Comparison of ENCODE assay signal across 9 cellular contexts in the genomic region with DNA sequence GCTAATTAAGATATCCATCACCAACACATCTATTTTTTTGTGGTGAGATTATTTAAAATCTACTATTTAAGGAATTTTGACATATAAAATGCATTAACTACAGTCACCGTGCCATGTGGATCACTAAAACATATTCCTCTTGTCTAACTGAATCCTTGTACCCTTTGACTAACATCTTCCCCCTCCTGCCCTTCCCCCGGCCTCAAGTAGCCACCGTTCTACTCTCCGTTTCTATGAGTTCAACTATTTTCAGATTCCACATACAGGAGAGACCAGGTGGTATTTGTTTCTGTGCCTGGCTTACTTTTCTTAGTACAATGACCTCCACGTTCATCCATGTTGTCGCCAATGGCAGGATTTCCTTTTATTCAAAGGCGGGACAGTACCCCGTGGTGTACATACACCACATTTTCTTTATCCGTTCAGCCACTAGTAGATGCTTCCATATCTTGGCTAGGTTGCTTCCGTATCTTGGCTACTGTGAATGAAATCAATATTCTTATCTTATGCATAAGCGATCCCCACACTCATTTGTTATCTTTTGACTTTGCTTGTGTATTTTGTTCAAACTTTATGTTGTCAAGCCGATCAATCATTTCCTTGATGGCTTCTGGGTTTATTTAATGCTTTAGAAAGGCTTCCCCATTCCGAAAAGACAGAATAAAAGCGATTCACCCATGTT.
A peak's percentile ranks its signal among the peaks of the same experiment; 100 is the strongest.
DNase-seq lines count a peak whose midpoint lies in the region; ATAC-seq, FAIRE-seq and TF ChIP-seq lines count a peak whose summit lies in the region.
"Had no signal": no experiment of that assay in that cellular context is flagged by ENCODE, and none has a peak within 500 bp of the region (broad histone marks: within the 10 kb centered on the region; RNA-seq: fewer than 3 reads in every experiment).

No MANE protein-coding gene starts in this region.

- dilution Hi-C loops in keratinocyte (cut with MboI; ENCODE audit: extremely low pct_ligation_motif_present, low sequenced_read_pairs), result no loop called here

- no peaks in the 10 kb centered on the region for H3K36me3 ChIP-seq in keratinocyte (ENCODE audit: control insufficient read depth in 2 of 2, extremely low read depth in 1 of 2, insufficient read depth in 2 of 2, low read length in 2 of 2)

- peaks cover 3% of the 10 kb centered on the region for H3K4me1 ChIP-seq in keratinocyte (ENCODE audit: control insufficient read depth, extremely low read depth, insufficient read depth, low read length)

- H3K79me2 ChIP-seq in keratinocyte (ENCODE audit: control insufficient read depth, insufficient read depth, low read length), result no peaks in the 10 kb centered on the region

- H3K4me2 ChIP-seq in keratinocyte (ENCODE audit: control insufficient read depth, extremely low read depth, insufficient read depth, low read depth, low read length), result peak overlapping the region; percentile 78

- peak; percentile 23 for FAIRE-seq in keratinocyte (lab: Jason Lieb, UNC)

- no peaks in the 10 kb centered on the region for H3K36me3 Mint-ChIP-seq in activated naive CD8-positive, alpha-beta T cell treated with anti-CD3 and anti-CD28 coated beads, Interleukin-2, amount 50 U/mL, for 24 hours (ENCODE audit: low read depth)
- no peaks in the 10 kb centered on the region for H3K36me3 Mint-ChIP-seq in stimulated activated naive B cell treated with anti-CD40 and anti-IgM and Interleukin-4, amounts not matched to agents 10 μg/mL and 1 μg/mL and 100 μg/mL, for 72 hours

- peaks cover 17% of the 10 kb centered on the region for H3K4me1 Mint-ChIP-seq in activated naive CD8-positive, alpha-beta T cell treated with anti-CD3 and anti-CD28 coated beads, Interleukin-2, amount 50 U/mL, for 24 hours
- peaks cover 20 to 36% of the 10 kb centered on the region in 2 donors for H3K4me1 Mint-ChIP-seq in stimulated activated naive B cell treated with anti-CD40 and anti-IgM and Interleukin-4, amounts not matched to agents 10 μg/mL and 1 μg/mL and 100 μg/mL, for 72 hours

- no peaks in the 10 kb centered on the region for H3K9me3 Mint-ChIP-seq in activated naive CD8-positive, alpha-beta T cell treated with anti-CD3 and anti-CD28 coated beads, Interleukin-2, amount 50 U/mL, for 24 hours
- H3K9me3 Mint-ChIP-seq in stimulated activated naive B cell treated with anti-CD40 and anti-IgM and Interleukin-4, amounts not matched to agents 10 μg/mL and 1 μg/mL and 100 μg/mL, for 72 hours, result no peaks in the 10 kb centered on the region

- no peaks in the 10 kb centered on the region for H4K20me1 ChIP-seq in keratinocyte (ENCODE audit: control insufficient read depth, extremely low read depth, insufficient read depth, low read length)

- no peaks in the 10 kb centered on the region for H3K9me3 ChIP-seq in keratinocyte (ENCODE audit: control insufficient read depth, low read depth, low read length)

- no peak for ATAC-seq in activated naive CD8-positive, alpha-beta T cell treated with anti-CD3 and anti-CD28 coated beads, Interleukin-2, amount 50 U/mL, for 24 hours
- ATAC-seq in stimulated activated naive B cell treated with anti-CD40 and anti-IgM and Interleukin-4, amounts not matched to agents 10 μg/mL and 1 μg/mL and 100 μg/mL, for 72 hours (replicated peaks), result peak; percentile 27 to 35
- no peak for ATAC-seq in GM19463 (IDR thresholded peaks at IDR 0.05; ENCODE audit: unreplicated experiment)

- H3K9me1 ChIP-seq in keratinocyte (ENCODE audit: control insufficient read depth, extremely low read depth, insufficient read depth, low read length), result no peaks in the 10 kb centered on the region

- peak; percentile 17 for DNase-seq in DMS53 (lab: John Stamatoyannopoulos, UW)
- no peak for DNase-seq in DMS53 treated with DMSO at 0.1 percent for 48 hours (lab: John Stamatoyannopoulos, UW; ENCODE audit: unreplicated experiment)
- DNase-seq in activated naive CD8-positive, alpha-beta T cell treated with anti-CD3 and anti-CD28 coated beads, Interleukin-2, amount 50 U/mL, for 24 hours, result no peak
- DNase-seq in keratinocyte (ENCODE audit: low read depth, low spot score), result no peak
- no peak for DNase-seq in stimulated activated naive B cell treated with anti-CD40 and anti-IgM and Interleukin-4, amounts not matched to agents 10 μg/mL and 1 μg/mL and 100 μg/mL, for 72 hours
- DNase-seq in hepatic stellate cell (ENCODE audit: low spot score), result no peak
- no peak for DNase-seq in midbrain (lab: John Stamatoyannopoulos, UW)

- H3K27me3 Mint-ChIP-seq in activated naive CD8-positive, alpha-beta T cell treated with anti-CD3 and anti-CD28 coated beads, Interleukin-2, amount 50 U/mL, for 24 hours, result peaks cover 26% of the 10 kb centered on the region
- peaks cover 26 to 28% of the 10 kb centered on the region in 2 donors for H3K27me3 Mint-ChIP-seq in stimulated activated naive B cell treated with anti-CD40 and anti-IgM and Interleukin-4, amounts not matched to agents 10 μg/mL and 1 μg/mL and 100 μg/mL, for 72 hours

- H3K4me3 Mint-ChIP-seq in activated naive CD8-positive, alpha-beta T cell treated with anti-CD3 and anti-CD28 coated beads, Interleukin-2, amount 50 U/mL, for 24 hours, result peak overlapping the region; percentile 63
- H3K4me3 Mint-ChIP-seq in stimulated activated naive B cell treated with anti-CD40 and anti-IgM and Interleukin-4, amounts not matched to agents 10 μg/mL and 1 μg/mL and 100 μg/mL, for 72 hours, result peak overlapping the region; percentile 80 to 86

- H3K27me3 ChIP-seq in keratinocyte (ENCODE audit: control insufficient read depth, extremely low read depth, insufficient read depth, low read length), result peaks cover 2% of the 10 kb centered on the region

- no peak overlapping the region for H3K27ac ChIP-seq in keratinocyte (ENCODE audit: control insufficient read depth, insufficient read depth, low read length)
- H3K27ac ChIP-seq: 22Rv1 had no signal

- H3K4me3 ChIP-seq in keratinocyte (ENCODE audit: control insufficient read depth in 2 of 3, extremely low read depth in 1 of 3, insufficient read depth in 2 of 3, low read depth in 1 of 3, low read length in 3 of 3), result peak overlapping the region in 2 of 3 experiments; percentile 49 to 56

- peak overlapping the region; percentile 90 for H2AFZ ChIP-seq in keratinocyte (ENCODE audit: control insufficient read depth, low read length)

- no peak overlapping the region for H3K27ac Mint-ChIP-seq in activated naive CD8-positive, alpha-beta T cell treated with anti-CD3 and anti-CD28 coated beads, Interleukin-2, amount 50 U/mL, for 24 hours
- peak overlapping the region; percentile 66 for H3K27ac Mint-ChIP-seq in stimulated activated naive B cell treated with anti-CD40 and anti-IgM and Interleukin-4, amounts not matched to agents 10 μg/mL and 1 μg/mL and 100 μg/mL, for 72 hours

- TF ChIP-seq CTCF in keratinocyte (optimal IDR thresholded peaks at IDR 0.05 in 1 of 3, IDR thresholded peaks at IDR 0.05 in 1 of 3, conservative IDR thresholded peaks at IDR 0.05 in 1 of 3; ENCODE audit: extremely low read depth in 1 of 3, insufficient read depth in 2 of 3, low read length in 3 of 3), result no peak

- H3K9ac ChIP-seq in keratinocyte (ENCODE audit: control insufficient read depth, extremely low read depth, insufficient read depth, low read length), result peak overlapping the region; percentile 50

Comparison
In these comparisons a context has a peak if more than half of its experiments do, and no peak if none do; other contexts are left out.
1. ATAC-seq: peak in stimulated activated naive B cell treated with anti-CD40 and anti-IgM and Interleukin-4, amounts not matched to agents 10 μg/mL and 1 μg/mL and 100 μg/mL, for 72 hours (2 of 2); none in activated naive CD8-positive, alpha-beta T cell treated with anti-CD3 and anti-CD28 coated beads, Interleukin-2, amount 50 U/mL, for 24 hours (single experiment) and GM19463 (single experiment).